In the genomic region with DNA sequence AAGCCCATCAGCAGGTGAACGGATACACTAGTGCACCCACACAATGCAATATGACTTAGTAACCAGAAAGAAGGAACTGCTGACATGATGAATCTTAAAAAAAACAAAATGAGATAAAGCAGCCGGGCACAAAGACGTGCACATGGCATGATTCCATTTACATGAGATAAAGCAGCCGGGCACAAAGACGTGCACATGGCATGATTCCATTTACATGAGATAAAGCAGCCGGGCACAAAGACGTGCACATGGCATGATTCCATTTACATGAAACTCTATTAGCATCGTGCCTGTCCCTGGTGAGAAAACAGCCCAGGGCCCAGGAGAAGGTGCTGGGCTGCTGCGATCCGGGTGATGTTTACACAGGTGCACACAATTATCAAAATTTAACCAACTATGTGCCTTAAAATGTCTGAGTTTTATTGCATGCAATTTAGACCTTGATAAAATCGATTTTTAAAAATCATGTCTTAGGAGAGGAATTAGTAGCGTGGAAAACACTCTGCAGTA, we compare ENCODE assay signal across 8 cellular contexts. TPM values are rescaled to one million over a fixed set of nuclear protein-coding genes. Genes with fewer than 3 reads are reported as not detected.
DNase-seq lines count a peak whose midpoint lies in the region; ATAC-seq, FAIRE-seq and TF ChIP-seq lines count a peak whose summit lies in the region.
"Not testable (repeated sequence)": the region's sequence is repeated elsewhere in the genome, so short reads cannot be mapped to it uniquely, and the experiment has no call there.

No MANE protein-coding gene starts in this region.

- not testable (repeated sequence) for H4K20me1 ChIP-seq in GM12878 (ENCODE audit: control insufficient read depth, insufficient read depth)
- peaks cover 78% of the 10 kb centered on the region for H4K20me1 ChIP-seq in hepatocyte (ENCODE audit: insufficient read depth, poor library complexity, severe bottlenecking)

- WGBS in GM12878 (ENCODE audit: insufficient coverage, insufficient replicate concordance, low lambda C conversion rate, missing lambda C conversion rate) = 80% methylated on average over 12 of the region's 12 CpGs
- WGBS in hepatocyte (ENCODE audit: low lambda C conversion rate, missing lambda C conversion rate) = 45% methylated on average over 12 of the region's 12 CpGs
- 50 to 52% methylated on average over 12 of the region's 12 CpGs for WGBS in upper lobe of left lung, 2 donors

- not testable (repeated sequence) for H3K9me2 ChIP-seq in hepatocyte (replicated peaks; ENCODE audit: insufficient read depth)

- not testable (repeated sequence) for TF ChIP-seq POLR2A in GM12878 (IDR thresholded peaks at IDR 0.05; ENCODE audit: low read depth, low read length); upper lobe of left lung (IDR thresholded peaks at IDR 0.05)

- TF ChIP-seq EP300 in GM12878 (IDR thresholded peaks at IDR 0.05; ENCODE audit: borderline replicate concordance in 1 of 2, control insufficient read depth in 1 of 2, low read depth in 2 of 2, low read length in 2 of 2); upper lobe of left lung (IDR thresholded peaks at IDR 0.05): not testable (repeated sequence)

- not testable (repeated sequence) for H2AFZ ChIP-seq in GM12878 (ENCODE audit: control insufficient read depth, low read depth, low read length); hepatocyte

- RAD21 ChIA-PET in GM12878 (lab: Charles Lee; ENCODE audit: unreplicated experiment) = not testable (repeated sequence)

- DNase-seq in DMS 273 (lab: John Stamatoyannopoulos, UW; ENCODE audit: unreplicated experiment) (peak; percentile 24), NCI-H2029 (lab: John Stamatoyannopoulos, UW) (peak; percentile 34)
- not testable (repeated sequence) for DNase-seq in Panc1 (ENCODE audit: low read depth, low spot score); activated CD4-positive, alpha-beta memory T cell treated with anti-CD3 and anti-CD28 coated beads, Interleukin-2, amount 10 ng/mL, durations not matched to agents 7 days and 5 days; GM12878 (ENCODE audit: low read depth, low spot score); hepatocyte (ENCODE audit: low spot score); neural crest cell (ENCODE audit: low read depth, low spot score); upper lobe of left lung

- not testable (repeated sequence) for H3K4me3 ChIP-seq in Panc1 (ENCODE audit: low read depth in 2 of 2, low read length in 2 of 2); hepatocyte; upper lobe of left lung
- H3K4me3 ChIP-seq in GM12878 = peak overlapping the region; percentile 96; the same call in 1 of the 2 replicates

- not testable (repeated sequence) for H3K27me3 ChIP-seq in Panc1 (ENCODE audit: control insufficient read depth, insufficient read depth, low read length); GM12878 (replicated peaks in 1 of 2; ENCODE audit: control insufficient read depth in 2 of 2, insufficient read depth in 2 of 2, low read length in 1 of 2); hepatocyte; upper lobe of left lung

- peak overlapping the region; percentile 67 for H3K4me2 ChIP-seq in GM12878 (ENCODE audit: control insufficient read depth, insufficient read depth)
- H3K4me2 ChIP-seq in hepatocyte = peak overlapping the region; percentile 92

- not testable (repeated sequence) for FAIRE-seq in GM12878 (lab: Jason Lieb, UNC)

- H3K9me3 Mint-ChIP-seq in activated CD4-positive, alpha-beta memory T cell treated with anti-CD3 and anti-CD28 coated beads, Interleukin-2, amount 10 ng/mL, durations not matched to agents 7 days and 5 days; neural crest cell: not testable (repeated sequence)

- peaks cover 47% of the 10 kb centered on the region for H3K79me2 ChIP-seq in GM12878 (ENCODE audit: control insufficient read depth, insufficient read depth, low read length)
- peaks cover 86% of the 10 kb centered on the region for H3K79me2 ChIP-seq in hepatocyte

- not testable (repeated sequence) for TF ChIP-seq RAD21 in GM12878 (IDR thresholded peaks at IDR 0.05; ENCODE audit: insufficient read depth, low read depth, low read length)

- H3K27ac Mint-ChIP-seq in activated CD4-positive, alpha-beta memory T cell treated with anti-CD3 and anti-CD28 coated beads, Interleukin-2, amount 10 ng/mL, durations not matched to agents 7 days and 5 days = peak overlapping the region; percentile 100
- not testable (repeated sequence) for H3K27ac Mint-ChIP-seq in neural crest cell (ENCODE audit: unreplicated experiment)

- in situ Hi-C loops in Panc1 (cut with HindIII; ENCODE audit: low pct_unique_long_range_greater_than_20kb, low sequenced_read_pairs); GM12878 (cut with MboI): not testable (repeated sequence)

- TF ChIP-seq CTCF in Panc1 (IDR thresholded peaks at IDR 0.05); GM12878 (IDR thresholded peaks at IDR 0.05 in 2 of 3, conservative IDR thresholded peaks at IDR 0.05 in 1 of 3; ENCODE audit: control insufficient read depth in 2 of 3, extremely low read depth in 1 of 3, insufficient read depth in 1 of 3, low read depth in 3 of 3, low read length in 3 of 3); hepatocyte (IDR thresholded peaks at IDR 0.05; ENCODE audit: poor library complexity); neural crest cell (conservative IDR thresholded peaks at IDR 0.05); upper lobe of left lung (IDR thresholded peaks at IDR 0.05): not testable (repeated sequence)

- ATAC-seq in Panc1; GM12878; upper lobe of left lung (ENCODE audit: low FRiP score in 2 of 2): not testable (repeated sequence)

- peaks cover 46% of the 10 kb centered on the region for H3K36me3 Mint-ChIP-seq in activated CD4-positive, alpha-beta memory T cell treated with anti-CD3 and anti-CD28 coated beads, Interleukin-2, amount 10 ng/mL, durations not matched to agents 7 days and 5 days (ENCODE audit: low read depth)
- H3K36me3 Mint-ChIP-seq in neural crest cell (ENCODE audit: low read depth) = not testable (repeated sequence)

- intact Hi-C loops in Panc1 (cut with micrococcal nuclease; ENCODE audit: unreplicated experiment); GM12878 (cut with micrococcal nuclease; ENCODE audit: unreplicated experiment): not testable (repeated sequence)

- POLR2A ChIA-PET in Panc1 (lab: Charles Lee) = interaction anchor here (0.5 kb wide), 1 partner anchor 36 kb away, joined by 3 read pairs; no protein-coding TSS in a partner anchor
- POLR2A ChIA-PET in activated CD4-positive, alpha-beta memory T cell treated with anti-CD3 and anti-CD28 coated beads, Interleukin-2, amount 10 ng/mL, durations not matched to agents 7 days and 5 days (lab: Charles Lee) = interaction anchor here (1.3 to 2.5 kb wide), 3 partner anchors 16 to 69 kb away, joined by 4 to 17 read pairs (median 15); partner anchors contain the start of gene TBC1D22A
- POLR2A ChIA-PET in GM12878 (lab: Charles Lee) = not testable (repeated sequence)

- not testable (repeated sequence) for H3K27ac ChIP-seq in Panc1 (ENCODE audit: low read length); GM12878 (ENCODE audit: control insufficient read depth, insufficient read depth)
- H3K27ac ChIP-seq in hepatocyte (peak overlapping the region; percentile 1), upper lobe of left lung (peak overlapping the region in 3 of 4 donors; percentile 90 to 97 (median 94))

- not testable (repeated sequence) for H3K36me3 ChIP-seq in Panc1 (ENCODE audit: control insufficient read depth, insufficient read depth, low read length); GM12878 (ENCODE audit: control insufficient read depth in 2 of 2, insufficient read depth in 2 of 2, low read length in 1 of 2); hepatocyte (replicated peaks; ENCODE audit: insufficient read depth, low read depth); upper lobe of left lung

- H3K4me1 ChIP-seq in Panc1 (ENCODE audit: control insufficient read depth, insufficient read depth, low read length) = peaks cover 23% of the 10 kb centered on the region
- H3K4me1 ChIP-seq in GM12878 (ENCODE audit: control insufficient read depth, insufficient read depth, low read length) = peaks cover 30% of the 10 kb centered on the region
- peaks cover 54% of the 10 kb centered on the region for H3K4me1 ChIP-seq in hepatocyte (ENCODE audit: insufficient read depth)
- H3K4me1 ChIP-seq in upper lobe of left lung = peaks cover 52 to 67% (median 62%) of the 10 kb centered on the region in 4 donors

- TSS peak; percentile 57 for BruUV-seq in Panc1 (replicated peaks; lab: Mats Ljungman, UMichigan)
- BruUV-seq in GM12878 (replicated peaks; lab: Mats Ljungman, UMichigan) = not testable (repeated sequence)

- H3K4me1 Mint-ChIP-seq in activated CD4-positive, alpha-beta memory T cell treated with anti-CD3 and anti-CD28 coated beads, Interleukin-2, amount 10 ng/mL, durations not matched to agents 7 days and 5 days = peaks cover 61% of the 10 kb centered on the region
- peaks cover 39% of the 10 kb centered on the region for H3K4me1 Mint-ChIP-seq in neural crest cell

- H3K9ac ChIP-seq in GM12878 (ENCODE audit: control insufficient read depth, insufficient read depth, low read length) = not testable (repeated sequence)

- H3K27me3 Mint-ChIP-seq in activated CD4-positive, alpha-beta memory T cell treated with anti-CD3 and anti-CD28 coated beads, Interleukin-2, amount 10 ng/mL, durations not matched to agents 7 days and 5 days; neural crest cell (ENCODE audit: low read depth): not testable (repeated sequence)

- not testable (repeated sequence) for H3K9me3 ChIP-seq in Panc1 (ENCODE audit: control insufficient read depth, insufficient read depth, low read depth, low read length); GM12878 (replicated peaks; ENCODE audit: control insufficient read depth, insufficient read depth, low read length); hepatocyte (ENCODE audit: low read depth); upper lobe of left lung

- SMC1A ChIA-PET in GM12878 (lab: Charles Lee; ENCODE audit: uncharacterized antibody, unreplicated experiment) = interaction anchor here (0.6 to 2.2 kb wide), 3 partner anchors 15 to 171 kb away, joined by 3 to 6 read pairs (median 3); no protein-coding TSS in a partner anchor

- H3K4me3 Mint-ChIP-seq in activated CD4-positive, alpha-beta memory T cell treated with anti-CD3 and anti-CD28 coated beads, Interleukin-2, amount 10 ng/mL, durations not matched to agents 7 days and 5 days = peak overlapping the region; percentile 99
- H3K4me3 Mint-ChIP-seq in neural crest cell = peak overlapping the region; percentile 52

- CTCF ChIA-PET in Panc1 (lab: Charles Lee) = not testable (repeated sequence)
- CTCF ChIA-PET in activated CD4-positive, alpha-beta memory T cell treated with anti-CD3 and anti-CD28 coated beads, Interleukin-2, amount 10 ng/mL, durations not matched to agents 7 days and 5 days (lab: Charles Lee) = interaction anchor here (0.8 kb wide), 1 partner anchor 24 kb away, joined by 3 read pairs; no protein-coding TSS in a partner anchor
- CTCF ChIA-PET in GM12878 (lab: Yijun Ruan, JAX) = interaction anchor here (1.2 kb wide), 1 partner anchor 24 kb away, joined by 3 read pairs; no protein-coding TSS in a partner anchor

RNA-seq across cellular contexts. Expression of gene CERK, which starts 3.8 kb away (rescaled TPM):
- total RNA-seq in Panc1 (2021; ENCODE audit: unreplicated experiment) (30.9 TPM), GM12878 (2014; rRNA removed) (40.3 and 40.6 TPM in 2 replicates), GM12878 (2014; rRNA removed; fragmentation: Illumina TruSeq; extraction: Trizol) (30.8 and 32.6 TPM in 2 replicates), GM12878 (2021) (41.1 and 42.0 TPM in 2 replicates), hepatocyte (48.0 and 59.0 TPM in 2 replicates), neural crest cell (98.7 and 102 TPM in 2 replicates), upper lobe of left lung (10 to 100 TPM; 26.9 to 55.5 (median 32.7) TPM)
- polyA plus RNA-seq in Panc1 (2012; ENCODE audit: insufficient read length) = 24.0 TPM
- total RNA-seq in activated CD4-positive, alpha-beta memory T cell treated with anti-CD3 and anti-CD28 coated beads, Interleukin-2, amount 10 ng/mL, durations not matched to agents 7 days and 5 days = 10 to 100 TPM; 68.7 to 73.4 TPM
- total RNA-seq in GM12878 (2013; cell fraction: nucleolus; rRNA removed) = 35.5 and 35.9 TPM in 2 replicates
- polyA plus RNA-seq in GM12878 (2011; ENCODE audit: low read depth) = 11.5 TPM
- polyA plus RNA-seq in GM12878 (2011; rRNA removed) (25.3 and 27.8 TPM in 2 replicates), GM12878 (2014; fragmentation: Illumina TruSeq; extraction: Trizol) (15.3 and 26.8 TPM in 2 replicates), GM12878 (2014; fragmentation: Nextera tagmentation; extraction: Ambion mirVana) (1 to 10 TPM; 4.0 to 5.8 TPM), GM12878 (2014; rRNA removed) (39.8 and 46.9 TPM in 2 replicates), GM12878 (2016; fragmentation: Nextera tagmentation; extraction: Ambion mirVana) (10 to 100 TPM; 26.9 to 35.6 TPM), hepatocyte (33.1 and 38.6 TPM in 2 replicates)
- 28.7 and 34.2 TPM in 2 replicates for polyA plus RNA-seq in GM12878 (2011; cell fraction: cytosol; rRNA removed)
- polyA plus RNA-seq in GM12878 (2011; cell fraction: nucleus; rRNA removed) = 14.9 and 21.7 TPM in 2 replicates
- 18.6 and 19.3 TPM in 2 replicates for polyA plus RNA-seq in GM12878 (2012)
- polyA minus RNA-seq in GM12878 (2011; rRNA and poly(A)+ RNA removed) = 37.7 and 40.8 TPM in 2 replicates
- 13.1 and 15.7 TPM in 2 replicates for polyA minus RNA-seq in GM12878 (2011; cell fraction: cytosol; rRNA and poly(A)+ RNA removed)
- polyA minus RNA-seq in GM12878 (2011; cell fraction: nucleus; rRNA and poly(A)+ RNA removed) = 10.8 and 24.0 TPM in 2 replicates

RNA-seq across cellular contexts. Expression of gene TBC1D22A, which starts 28.2 kb away (rescaled TPM):
- total RNA-seq in Panc1 (2021; ENCODE audit: unreplicated experiment) (28.7 TPM), GM12878 (2014; rRNA removed) (25.2 and 27.7 TPM in 2 replicates), GM12878 (2014; rRNA removed; fragmentation: Illumina TruSeq; extraction: Trizol) (9.8 and 9.9 TPM in 2 replicates), GM12878 (2021) (44.7 and 45.5 TPM in 2 replicates), hepatocyte (10.3 and 15.3 TPM in 2 replicates), neural crest cell (14.3 and 15.5 TPM in 2 replicates), upper lobe of left lung (10 to 100 TPM; 27.1 to 48.2 (median 35.3) TPM)
- polyA plus RNA-seq in Panc1 (2012; ENCODE audit: insufficient read length) = 35.6 TPM
- 10 to 100 TPM; 38.5 to 41.0 TPM for total RNA-seq in activated CD4-positive, alpha-beta memory T cell treated with anti-CD3 and anti-CD28 coated beads, Interleukin-2, amount 10 ng/mL, durations not matched to agents 7 days and 5 days
- 103 and 120 TPM in 2 replicates for total RNA-seq in GM12878 (2013; cell fraction: nucleolus; rRNA removed)
- 16.4 TPM for polyA plus RNA-seq in GM12878 (2011; ENCODE audit: low read depth)
- polyA plus RNA-seq in GM12878 (2011; rRNA removed) (30.9 and 41.8 TPM in 2 replicates), GM12878 (2014; fragmentation: Illumina TruSeq; extraction: Trizol) (18.6 and 24.1 TPM in 2 replicates), GM12878 (2014; fragmentation: Nextera tagmentation; extraction: Ambion mirVana) (1 to 10 TPM in 1 of 2 experiments, under 1 TPM in 1; 0.63 to 2.6 TPM), GM12878 (2014; rRNA removed) (30.9 and 35.2 TPM in 2 replicates), GM12878 (2016; fragmentation: Nextera tagmentation; extraction: Ambion mirVana) (10 to 100 TPM; 27.0 to 32.9 TPM), hepatocyte (19.8 and 21.7 TPM in 2 replicates)
- 45.0 and 49.5 TPM in 2 replicates for polyA plus RNA-seq in GM12878 (2011; cell fraction: cytosol; rRNA removed)
- 43.1 and 44.1 TPM in 2 replicates for polyA plus RNA-seq in GM12878 (2011; cell fraction: nucleus; rRNA removed)
- polyA plus RNA-seq in GM12878 (2012) = 44.7 and 50.1 TPM in 2 replicates
- polyA minus RNA-seq in GM12878 (2011; rRNA and poly(A)+ RNA removed) = 39.3 and 47.8 TPM in 2 replicates
- 18.0 and 23.3 TPM in 2 replicates for polyA minus RNA-seq in GM12878 (2011; cell fraction: cytosol; rRNA and poly(A)+ RNA removed)
- polyA minus RNA-seq in GM12878 (2011; cell fraction: nucleus; rRNA and poly(A)+ RNA removed) = 34.8 and 46.1 TPM in 2 replicates
